In the genomic region with DNA sequence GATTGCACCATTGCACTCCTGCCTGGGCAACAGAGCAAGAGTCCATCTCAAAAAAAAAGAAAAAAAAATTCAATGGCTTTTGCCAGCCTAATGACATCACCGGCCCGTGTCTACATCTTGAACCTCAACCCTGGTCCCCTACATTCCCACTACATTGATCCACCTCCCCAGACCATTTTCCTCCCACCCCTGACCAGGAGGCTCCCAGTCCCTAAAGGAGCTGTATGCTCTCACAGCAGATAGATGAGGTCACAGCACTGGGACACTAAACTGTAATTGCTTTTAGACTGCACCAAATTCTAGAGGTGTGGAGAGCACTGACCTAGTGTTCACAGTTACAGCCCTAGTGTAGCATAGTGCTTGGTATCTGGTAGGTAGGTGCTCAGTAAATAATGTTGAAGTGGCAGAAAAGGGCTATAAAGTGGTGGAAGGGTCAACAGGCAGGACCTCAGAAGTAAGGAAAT, we compare ENCODE assay signal across 20 cellular contexts. TPM values are rescaled to one million over a fixed set of nuclear protein-coding genes. Genes with fewer than 3 reads are reported as not detected.
A peak's percentile ranks its signal among the peaks of the same experiment; 100 is the strongest.
DNase-seq lines count a peak whose midpoint lies in the region; ATAC-seq and TF ChIP-seq lines count a peak whose summit lies in the region.
"Had no signal": no experiment of that assay in that cellular context is flagged by ENCODE, and none has a peak within 500 bp of the region (broad histone marks: within the 10 kb centered on the region; RNA-seq: fewer than 3 reads in every experiment).

No MANE protein-coding gene starts in this region.

- H3K4me1 ChIP-seq in naive thymus-derived CD4-positive, alpha-beta T cell (ENCODE audit: control insufficient read depth in 2 of 2, insufficient read depth in 2 of 2, low read length in 2 of 2), result peaks cover 0 to 8% of the 10 kb centered on the region in 2 donors
- H3K4me1 ChIP-seq: body of pancreas, Caco-2, psoas muscle had no signal

- DNase-seq in CD4-positive, alpha-beta T cell, result no peak
- DNase-seq in GM13976 (ENCODE audit: low spot score) (peak; percentile 4), MG63 (no peak), 8988T (no peak), pons (ENCODE audit: low spot score) (no peak)
- DNase-seq in activated T-helper 1 cell treated with anti-CD3 and anti-CD28 coated beads, Interleukin-12 subunit alpha, Interleukin-12 subunit beta, Interleukin-2, Interleukin-4 antibody, amounts not matched to agents 30 ng/mL and 10 ng/mL and 1 ng/mL, durations not matched to agents 14 hours and 24 hours and 36 hours (ENCODE audit: low spot score), result no peak
- DNase-seq in naive thymus-derived CD4-positive, alpha-beta T cell, result no peak
- DNase-seq: body of pancreas; Caco-2; DND-41; effector memory CD4-positive, alpha-beta T cell; foreskin melanocyte; KBM-7; NCI-H2171 treated with DMSO at 0.1 percent for 48 hours; NCI-H526; psoas muscle had no signal

- ATAC-seq in CD4-positive, alpha-beta T cell (ENCODE audit: poor library complexity), result no peak
- no peak for ATAC-seq in naive thymus-derived CD4-positive, alpha-beta T cell
- ATAC-seq: body of pancreas, esophagus mucosa, psoas muscle had no signal

- no peak overlapping the region for H3K4me3 Mint-ChIP-seq in CD4-positive, alpha-beta T cell
- H3K4me3 Mint-ChIP-seq in activated T-helper 1 cell treated with anti-CD3 and anti-CD28 coated beads, Interleukin-12 subunit alpha, Interleukin-12 subunit beta, Interleukin-2, Interleukin-4 antibody, amounts not matched to agents 30 ng/mL and 10 ng/mL and 1 ng/mL, durations not matched to agents 14 hours and 24 hours and 36 hours, result no peak overlapping the region
- no peak overlapping the region for H3K4me3 Mint-ChIP-seq in naive thymus-derived CD4-positive, alpha-beta T cell
- H3K4me3 Mint-ChIP-seq: T-helper 1 cell treated with Interleukin-12 subunit alpha and Interleukin-12 subunit beta and Interleukin-4 antibody, amounts not matched to agents 30 μg/mL and 1 μg/mL, for 36 hours had no signal

- in situ Hi-C loops in GM13976 (cut with MboI; ENCODE audit: low sequenced_read_pairs, unreplicated experiment), result no loop called here

- peaks cover 28% of the 10 kb centered on the region for H3K4me1 Mint-ChIP-seq in CD4-positive, alpha-beta T cell (ENCODE audit: low read depth)
- peaks cover 32% of the 10 kb centered on the region for H3K4me1 Mint-ChIP-seq in activated T-helper 1 cell treated with anti-CD3 and anti-CD28 coated beads, Interleukin-12 subunit alpha, Interleukin-12 subunit beta, Interleukin-2, Interleukin-4 antibody, amounts not matched to agents 30 ng/mL and 10 ng/mL and 1 ng/mL, durations not matched to agents 14 hours and 24 hours and 36 hours (ENCODE audit: low read depth)
- peaks cover 19 to 39% (median 28%) of the 10 kb centered on the region in 7 donors for H3K4me1 Mint-ChIP-seq in naive thymus-derived CD4-positive, alpha-beta T cell

- H3K4me3 ChIP-seq in naive thymus-derived CD4-positive, alpha-beta T cell (ENCODE audit: low read length), result no peak overlapping the region
- H3K4me3 ChIP-seq in MG63, result no peak overlapping the region
- H3K4me3 ChIP-seq: body of pancreas, psoas muscle had no signal

- no peaks in the 10 kb centered on the region for H3K27me3 Mint-ChIP-seq in CD4-positive, alpha-beta T cell
- no peaks in the 10 kb centered on the region for H3K27me3 Mint-ChIP-seq in activated T-helper 1 cell treated with anti-CD3 and anti-CD28 coated beads, Interleukin-12 subunit alpha, Interleukin-12 subunit beta, Interleukin-2, Interleukin-4 antibody, amounts not matched to agents 30 ng/mL and 10 ng/mL and 1 ng/mL, durations not matched to agents 14 hours and 24 hours and 36 hours (ENCODE audit: insufficient read depth)
- no peaks in the 10 kb centered on the region for H3K27me3 Mint-ChIP-seq in naive thymus-derived CD4-positive, alpha-beta T cell

- POLR2A ChIA-PET in CD4-positive, alpha-beta T cell (lab: Charles Lee), result interaction anchor here (1.5 kb wide), 1 partner anchor 12 kb away, joined by 4 read pairs; no protein-coding TSS in a partner anchor
- POLR2A ChIA-PET in naive thymus-derived CD4-positive, alpha-beta T cell (lab: Charles Lee), result interaction anchor here (1.2 to 2.0 kb wide), 4 partner anchors 11 to 22 kb away, joined by 3 to 6 read pairs (median 3); partner anchors contain the start of genes RAB5IF and TGIF2

- intact Hi-C loops in CD4-positive, alpha-beta T cell (cut with DNase I, micrococcal nuclease), result no loop called here
- intact Hi-C loops in activated T-helper 1 cell treated with anti-CD3 and anti-CD28 coated beads, Interleukin-12 subunit alpha, Interleukin-12 subunit beta, Interleukin-2, Interleukin-4 antibody, amounts not matched to agents 30 ng/mL and 10 ng/mL and 1 ng/mL, durations not matched to agents 14 hours and 24 hours and 36 hours (cut with micrococcal nuclease), result no loop called here
- intact Hi-C loops in naive thymus-derived CD4-positive, alpha-beta T cell (cut with micrococcal nuclease), result no loop called here

- peak overlapping the region; percentile 80 for H3K27ac Mint-ChIP-seq in CD4-positive, alpha-beta T cell
- H3K27ac Mint-ChIP-seq in activated T-helper 1 cell treated with anti-CD3 and anti-CD28 coated beads, Interleukin-12 subunit alpha, Interleukin-12 subunit beta, Interleukin-2, Interleukin-4 antibody, amounts not matched to agents 30 ng/mL and 10 ng/mL and 1 ng/mL, durations not matched to agents 14 hours and 24 hours and 36 hours, result peak overlapping the region; percentile 9
- H3K27ac Mint-ChIP-seq in naive thymus-derived CD4-positive, alpha-beta T cell, result peak overlapping the region in 8 of 9 donors; percentile 6 to 87 (median 69)
- H3K27ac Mint-ChIP-seq: T-helper 1 cell treated with Interleukin-12 subunit alpha and Interleukin-12 subunit beta and Interleukin-4 antibody, amounts not matched to agents 30 μg/mL and 1 μg/mL, for 36 hours had no signal

- H3K27me3 ChIP-seq in CD4-positive, alpha-beta T cell (ENCODE audit: control insufficient read depth, insufficient read depth, low read length), result no peaks in the 10 kb centered on the region
- no peaks in the 10 kb centered on the region for H3K27me3 ChIP-seq in naive thymus-derived CD4-positive, alpha-beta T cell (ENCODE audit: control insufficient read depth in 2 of 2, insufficient read depth in 2 of 2, low read length in 2 of 2)
- H3K27me3 ChIP-seq in MG63, result no peaks in the 10 kb centered on the region
- H3K27me3 ChIP-seq: body of pancreas had no signal

- TF ChIP-seq CTCF in CD4-positive, alpha-beta T cell (IDR thresholded peaks at IDR 0.05), result no peak
- TF ChIP-seq CTCF in GM13976 (IDR thresholded peaks at IDR 0.05; ENCODE audit: borderline replicate concordance, control extremely low read depth, extremely low read depth, insufficient read depth, missing control alignments), result no peak

- peaks cover 65% of the 10 kb centered on the region for H3K36me3 Mint-ChIP-seq in CD4-positive, alpha-beta T cell (ENCODE audit: low read depth)
- peaks cover 43% of the 10 kb centered on the region for H3K36me3 Mint-ChIP-seq in activated T-helper 1 cell treated with anti-CD3 and anti-CD28 coated beads, Interleukin-12 subunit alpha, Interleukin-12 subunit beta, Interleukin-2, Interleukin-4 antibody, amounts not matched to agents 30 ng/mL and 10 ng/mL and 1 ng/mL, durations not matched to agents 14 hours and 24 hours and 36 hours (ENCODE audit: low read depth)
- H3K36me3 Mint-ChIP-seq in naive thymus-derived CD4-positive, alpha-beta T cell, result peaks cover 4 to 26% (median 14%) of the 10 kb centered on the region in 5 donors

- no peak overlapping the region for H3K27ac ChIP-seq in CD4-positive, alpha-beta T cell (ENCODE audit: low read depth, low read length)
- no peak overlapping the region for H3K27ac ChIP-seq in naive thymus-derived CD4-positive, alpha-beta T cell (ENCODE audit: low read depth, low read length)
- H3K27ac ChIP-seq: body of pancreas, psoas muscle had no signal

- peaks cover 6 to 53% (median 9%) of the 10 kb centered on the region in 3 experiments for H3K36me3 ChIP-seq in naive thymus-derived CD4-positive, alpha-beta T cell (ENCODE audit: control insufficient read depth in 2 of 3, insufficient read depth in 3 of 3, low read length in 3 of 3)
- H3K36me3 ChIP-seq in MG63, result peaks cover 35% of the 10 kb centered on the region

- no peaks in the 10 kb centered on the region for H3K9me3 ChIP-seq in CD4-positive, alpha-beta T cell (ENCODE audit: control insufficient read depth, low read length)
- H3K9me3 ChIP-seq in naive thymus-derived CD4-positive, alpha-beta T cell (ENCODE audit: control insufficient read depth in 2 of 3, low read length in 3 of 3), result no peaks in the 10 kb centered on the region
- H3K9me3 ChIP-seq in MG63, result no peaks in the 10 kb centered on the region
- H3K9me3 ChIP-seq: body of pancreas, Caco-2, psoas muscle had no signal

- CTCF ChIA-PET in CD4-positive, alpha-beta T cell (lab: Charles Lee), result interaction anchor here (1.2 kb wide), 1 partner anchor 11 kb away, joined by 3 read pairs; the partner anchor contains the start of gene TGIF2
- CTCF ChIA-PET in naive thymus-derived CD4-positive, alpha-beta T cell (lab: Charles Lee), result no interaction called here

- no peaks in the 10 kb centered on the region for H3K9me3 Mint-ChIP-seq in CD4-positive, alpha-beta T cell
- no peaks in the 10 kb centered on the region for H3K9me3 Mint-ChIP-seq in activated T-helper 1 cell treated with anti-CD3 and anti-CD28 coated beads, Interleukin-12 subunit alpha, Interleukin-12 subunit beta, Interleukin-2, Interleukin-4 antibody, amounts not matched to agents 30 ng/mL and 10 ng/mL and 1 ng/mL, durations not matched to agents 14 hours and 24 hours and 36 hours
- no peaks in the 10 kb centered on the region for H3K9me3 Mint-ChIP-seq in naive thymus-derived CD4-positive, alpha-beta T cell
- H3K9me3 Mint-ChIP-seq: T-helper 1 cell treated with Interleukin-12 subunit alpha and Interleukin-12 subunit beta and Interleukin-4 antibody, amounts not matched to agents 30 μg/mL and 1 μg/mL, for 36 hours had no signal

RNA-seq across cellular contexts. Expression of gene TGIF2, which starts 10.7 kb away (rescaled TPM):
- 10 to 100 TPM; 29.2 to 34.5 TPM for total RNA-seq in CD4-positive, alpha-beta T cell
- total RNA-seq in activated T-helper 1 cell treated with anti-CD3 and anti-CD28 coated beads, Interleukin-12 subunit alpha, Interleukin-12 subunit beta, Interleukin-2, Interleukin-4 antibody, amounts not matched to agents 30 ng/mL and 10 ng/mL and 1 ng/mL, durations not matched to agents 14 hours and 24 hours and 36 hours, result 50.9 and 55.4 TPM in 2 replicates
- 10 to 100 TPM; 35.6 to 44.3 (median 40.7) TPM for total RNA-seq in naive thymus-derived CD4-positive, alpha-beta T cell
- polyA plus RNA-seq in naive thymus-derived CD4-positive, alpha-beta T cell, result 10 to 100 TPM; 32.1 to 37.7 TPM
- total RNA-seq in MG63 (2014; rRNA removed; shearing (Covaris generic); ENCODE audit: low replicate concordance), result 16.3 and 18.5 TPM in 2 replicates

RNA-seq across cellular contexts. Expression of gene RAB5IF, which starts 21.5 kb away (rescaled TPM):
- total RNA-seq in CD4-positive, alpha-beta T cell, result 10 to 100 TPM; 62.6 to 74.8 TPM
- 112 and 119 TPM in 2 replicates for total RNA-seq in activated T-helper 1 cell treated with anti-CD3 and anti-CD28 coated beads, Interleukin-12 subunit alpha, Interleukin-12 subunit beta, Interleukin-2, Interleukin-4 antibody, amounts not matched to agents 30 ng/mL and 10 ng/mL and 1 ng/mL, durations not matched to agents 14 hours and 24 hours and 36 hours
- 100 to 1,000 TPM in 1 of 5 experiments, 10 to 100 TPM in 4; 47.9 to 100 (median 53.1) TPM for total RNA-seq in naive thymus-derived CD4-positive, alpha-beta T cell
- polyA plus RNA-seq in naive thymus-derived CD4-positive, alpha-beta T cell, result 100 to 1,000 TPM; 104 to 153 TPM
- total RNA-seq in MG63 (2014; rRNA removed; shearing (Covaris generic); ENCODE audit: low replicate concordance), result 259 and 278 TPM in 2 replicates

RNA-seq across cellular contexts. Expression of gene MYL9, which starts 42.7 kb away (rescaled TPM):
- not detected for total RNA-seq in CD4-positive, alpha-beta T cell
- 0.26 TPM in 1 of 2 replicates, not detected in the other for total RNA-seq in activated T-helper 1 cell treated with anti-CD3 and anti-CD28 coated beads, Interleukin-12 subunit alpha, Interleukin-12 subunit beta, Interleukin-2, Interleukin-4 antibody, amounts not matched to agents 30 ng/mL and 10 ng/mL and 1 ng/mL, durations not matched to agents 14 hours and 24 hours and 36 hours
- total RNA-seq in naive thymus-derived CD4-positive, alpha-beta T cell, result 1 to 10 TPM in 1 of 5 experiments, under 1 TPM in 2, not detected in 2; 0.29 to 2.4 (median 0.29) TPM
- polyA plus RNA-seq in naive thymus-derived CD4-positive, alpha-beta T cell, result not detected
- total RNA-seq in MG63 (2014; rRNA removed; shearing (Covaris generic); ENCODE audit: low replicate concordance), result 1.3 TPM in 1 of 2 replicates, not detected in the other
- total RNA-seq: H4, SK-MEL-5 had no signal

Comparison
In these comparisons a context has a peak if more than half of its experiments do, and no peak if none do; other contexts are left out.
1. H3K27ac Mint-ChIP-seq: peak in every context shown above with its lines; median percentile 80 in CD4-positive, alpha-beta T cell; 69 in naive thymus-derived CD4-positive, alpha-beta T cell; 9 in activated T-helper 1 cell treated with anti-CD3 and anti-CD28 coated beads, Interleukin-12 subunit alpha, Interleukin-12 subunit beta, Interleukin-2, Interleukin-4 antibody, amounts not matched to agents 30 ng/mL and 10 ng/mL and 1 ng/mL, durations not matched to agents 14 hours and 24 hours and 36 hours.